In genomic region chrX:115214151-115214550, GRCh38 we compare ENCODE assay signal across 23 cellular contexts. TPM values are rescaled to one million over a fixed set of nuclear protein-coding genes. Genes with fewer than 3 reads are reported as not detected.
"Had no signal": no experiment of that assay in that cellular context is flagged by ENCODE, and none has a peak within 500 bp of the region (broad histone marks: within the 10 kb centered on the region; RNA-seq: fewer than 3 reads in every experiment).

No MANE protein-coding gene starts in this region.

- DNase-seq: IMR-90, Karpas-422, KG1, MG63, NCI-H1092 treated with DMSO at 0.1 percent for 48 hours, NCI-H1436, NCI-H187, NCI-H2029, NCI-H2081 treated with DMSO at 0.1 percent for 48 hours, NCI-H2171, NCI-H226, NCI-H446 treated with DMSO at 0.1 percent for 48 hours, NCI-H510A treated with DMSO at 0.1 percent for 48 hours, NCI-H69, NCI-H774, SHP77, SK-N-SH, SW 1271, T-cell had no signal

- H3K9me2 ChIP-seq: SK-N-SH had no signal

- H3K4me3 ChIP-seq: MG63 had no signal

- H3K36me3 ChIP-seq: MG63 had no signal

- H3K9me3 ChIP-seq: MG63, SK-N-SH had no signal

- H3K27ac ChIP-seq: RWPE1 had no signal

- H3K27me3 ChIP-seq: MG63 had no signal

- ATAC-seq: Panc1, T-cell had no signal

- H3K4me2 ChIP-seq: SK-N-SH had no signal

RNA-seq across cellular contexts. Expression of gene LRCH2, which starts 19.7 kb away (rescaled TPM):
- total RNA-seq: HT-29, T-cell had no signal

RNA-seq across cellular contexts. Expression of gene RBMXL3, which starts 24.9 kb away (rescaled TPM):
- total RNA-seq: HT-29, IMR-90, SK-MEL-5, T-cell had no signal
